20 cellular contexts compared by ENCODE assay signal in genomic region chr1:174795806-174796205, GRCh38.
DNase-seq lines count a peak whose midpoint lies in the region; ATAC-seq and TF ChIP-seq lines count a peak whose summit lies in the region.
"Had no signal": no experiment of that assay in that cellular context is flagged by ENCODE, and none has a peak within 500 bp of the region (broad histone marks: within the 10 kb centered on the region; RNA-seq: fewer than 3 reads in every experiment).

No MANE protein-coding gene starts in this region.

- H3K4me1 Mint-ChIP-seq in stimulated activated effector memory CD8-positive, alpha-beta T cell treated with anti-CD3 and anti-CD28 coated beads, Interleukin-12 subunit alpha, Interleukin-12 subunit beta, amount 100 ng/mL, for 72 hours: peaks cover 6% of the 10 kb centered on the region
- H3K4me1 Mint-ChIP-seq in activated naive CD8-positive, alpha-beta T cell treated with anti-CD3 and anti-CD28 coated beads, Interleukin-2, amount 50 U/mL, for 24 hours: peaks cover 4% of the 10 kb centered on the region

- no peak overlapping the region for H3K4me3 Mint-ChIP-seq in stimulated activated effector memory CD8-positive, alpha-beta T cell treated with anti-CD3 and anti-CD28 coated beads, Interleukin-12 subunit alpha, Interleukin-12 subunit beta, amount 100 ng/mL, for 72 hours
- H3K4me3 Mint-ChIP-seq in activated naive CD8-positive, alpha-beta T cell treated with anti-CD3 and anti-CD28 coated beads, Interleukin-2, amount 50 U/mL, for 24 hours: no peak overlapping the region
- H3K4me3 Mint-ChIP-seq: activated naive CD8-positive, alpha-beta T cell treated with anti-CD3 and anti-CD28 coated beads, Interleukin-2, amount 10 ng/mL, durations not matched to agents 7 days and 5 days; H9 had no signal

- POLR2A ChIA-PET in RWPE1 (lab: Yijun Ruan, JAX; ENCODE audit: low non-redundant PET): no interaction called here

- TF ChIP-seq CTCF in RWPE1 (conservative IDR thresholded peaks at IDR 0.05; ENCODE audit: low read depth): no peak

- H3K27ac ChIP-seq in RWPE1: no peak overlapping the region
- H3K27ac ChIP-seq: coronary artery, lower lobe of right lung, skin epidermis, thoracic aorta had no signal

- no peaks in the 10 kb centered on the region for H3K27me3 Mint-ChIP-seq in activated naive CD8-positive, alpha-beta T cell treated with anti-CD3 and anti-CD28 coated beads, Interleukin-2, amount 50 U/mL, for 24 hours
- H3K27me3 Mint-ChIP-seq: activated naive CD8-positive, alpha-beta T cell treated with anti-CD3 and anti-CD28 coated beads, Interleukin-2, amount 10 ng/mL, durations not matched to agents 7 days and 5 days had no signal

- no peaks in the 10 kb centered on the region for H3K36me3 Mint-ChIP-seq in stimulated activated effector memory CD8-positive, alpha-beta T cell treated with anti-CD3 and anti-CD28 coated beads, Interleukin-12 subunit alpha, Interleukin-12 subunit beta, amount 100 ng/mL, for 72 hours
- H3K36me3 Mint-ChIP-seq in activated naive CD8-positive, alpha-beta T cell treated with anti-CD3 and anti-CD28 coated beads, Interleukin-2, amount 50 U/mL, for 24 hours (ENCODE audit: low read depth): no peaks in the 10 kb centered on the region
- H3K36me3 Mint-ChIP-seq: activated naive CD8-positive, alpha-beta T cell treated with anti-CD3 and anti-CD28 coated beads, Interleukin-2, amount 10 ng/mL, durations not matched to agents 7 days and 5 days had no signal

- DNase-seq in EL: peak; percentile 50
- DNase-seq in RWPE1 (ENCODE audit: low spot score): peak; percentile 25
- DNase-seq in stimulated activated effector memory CD8-positive, alpha-beta T cell treated with anti-CD3 and anti-CD28 coated beads, Interleukin-12 subunit alpha, Interleukin-12 subunit beta, amount 100 ng/mL, for 72 hours (ENCODE audit: low spot score in 2 of 2): no peak
- DNase-seq in stimulated activated CD4-positive, alpha-beta T cell treated with anti-CD3 and anti-CD28 coated beads, Interleukin-2, amount 100 ng/mL, for 48 hours: no peak
- no peak for DNase-seq in activated naive CD8-positive, alpha-beta T cell treated with anti-CD3 and anti-CD28 coated beads, Interleukin-2, amount 50 U/mL, for 24 hours
- DNase-seq in NCI-H1436 treated with DMSO at 0.1 percent for 48 hours (lab: John Stamatoyannopoulos, UW): no peak
- DNase-seq: activated CD4-positive, alpha-beta T cell treated with anti-CD3 and anti-CD28 coated beads, Interleukin-2, amount 50 U/mL, for 48 hours; activated CD8-positive, alpha-beta memory T cell treated with anti-CD3 and anti-CD28 coated beads, Interleukin-2, amount 50 U/mL, for 48 hours; activated naive CD8-positive, alpha-beta T cell treated with anti-CD3 and anti-CD28 coated beads, Interleukin-2, amount 10 ng/mL, durations not matched to agents 7 days and 5 days; H9; lower lobe of right lung; NCI-H1436; NCI-H526; stimulated activated CD4-positive, alpha-beta T cell treated with anti-CD3 and anti-CD28 coated beads, Interleukin-2, amount 100 ng/mL, for 24 hours; stimulated activated naive CD4-positive, alpha-beta T cell had no signal

- ATAC-seq in esophagus mucosa: peak; percentile 64
- no peak for ATAC-seq in stimulated activated effector memory CD8-positive, alpha-beta T cell treated with anti-CD3 and anti-CD28 coated beads, Interleukin-12 subunit alpha, Interleukin-12 subunit beta, amount 100 ng/mL, for 72 hours
- ATAC-seq in activated naive CD8-positive, alpha-beta T cell treated with anti-CD3 and anti-CD28 coated beads, Interleukin-2, amount 50 U/mL, for 24 hours: no peak
- ATAC-seq: HepG2, lower lobe of right lung had no signal

- H3K9me3 Mint-ChIP-seq in stimulated activated effector memory CD8-positive, alpha-beta T cell treated with anti-CD3 and anti-CD28 coated beads, Interleukin-12 subunit alpha, Interleukin-12 subunit beta, amount 100 ng/mL, for 72 hours: no peaks in the 10 kb centered on the region
- no peaks in the 10 kb centered on the region for H3K9me3 Mint-ChIP-seq in activated naive CD8-positive, alpha-beta T cell treated with anti-CD3 and anti-CD28 coated beads, Interleukin-2, amount 50 U/mL, for 24 hours
- H3K9me3 Mint-ChIP-seq: activated naive CD8-positive, alpha-beta T cell treated with anti-CD3 and anti-CD28 coated beads, Interleukin-2, amount 10 ng/mL, durations not matched to agents 7 days and 5 days; H9 had no signal

- CTCF ChIA-PET in RWPE1 (lab: Yijun Ruan, JAX): interaction anchor here (0.8 kb wide), 1 partner anchor 25 kb away, joined by 3 read pairs; no protein-coding TSS in a partner anchor

- peak overlapping the region; percentile 69 for H3K27ac Mint-ChIP-seq in stimulated activated effector memory CD8-positive, alpha-beta T cell treated with anti-CD3 and anti-CD28 coated beads, Interleukin-12 subunit alpha, Interleukin-12 subunit beta, amount 100 ng/mL, for 72 hours
- no peak overlapping the region for H3K27ac Mint-ChIP-seq in activated naive CD8-positive, alpha-beta T cell treated with anti-CD3 and anti-CD28 coated beads, Interleukin-2, amount 50 U/mL, for 24 hours
- H3K27ac Mint-ChIP-seq: activated naive CD8-positive, alpha-beta T cell treated with anti-CD3 and anti-CD28 coated beads, Interleukin-2, amount 10 ng/mL, durations not matched to agents 7 days and 5 days had no signal

Comparison
In these comparisons a context has a peak if more than half of its experiments do, and no peak if none do; other contexts are left out.
1. DNase-seq: peak in EL (single experiment) and RWPE1 (single experiment); none in stimulated activated effector memory CD8-positive, alpha-beta T cell treated with anti-CD3 and anti-CD28 coated beads, Interleukin-12 subunit alpha, Interleukin-12 subunit beta, amount 100 ng/mL, for 72 hours (0 of 2), stimulated activated CD4-positive, alpha-beta T cell treated with anti-CD3 and anti-CD28 coated beads, Interleukin-2, amount 100 ng/mL, for 48 hours (0 of 2), activated naive CD8-positive, alpha-beta T cell treated with anti-CD3 and anti-CD28 coated beads, Interleukin-2, amount 50 U/mL, for 24 hours (single experiment) and NCI-H1436 treated with DMSO at 0.1 percent for 48 hours (single experiment).